19 cellular contexts compared by ENCODE assay signal in the genomic region with DNA sequence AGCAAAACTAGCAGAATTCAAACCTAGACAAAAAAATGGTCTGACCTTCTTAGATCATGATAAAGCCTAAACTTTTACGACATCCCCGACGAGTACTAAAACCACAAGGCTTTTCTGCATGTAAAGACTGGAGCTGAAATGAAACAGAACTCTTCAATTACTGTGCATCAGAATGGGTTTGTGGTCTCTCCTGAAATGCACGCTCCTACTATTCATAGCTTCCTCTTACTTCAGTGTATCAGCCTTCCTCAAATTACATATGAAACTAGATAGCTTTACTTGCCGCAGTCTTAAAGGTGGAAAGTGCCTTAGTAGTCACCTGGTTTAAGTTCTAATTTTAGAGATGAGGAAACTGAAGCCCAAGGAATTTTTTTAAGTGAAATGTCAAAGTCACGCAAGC. TPM values are rescaled to one million over a fixed set of nuclear protein-coding genes. Genes with fewer than 3 reads are reported as not detected.
A peak's percentile ranks its signal among the peaks of the same experiment; 100 is the strongest.
DNase-seq lines count a peak whose midpoint lies in the region; ATAC-seq and TF ChIP-seq lines count a peak whose summit lies in the region.
"Had no signal": no experiment of that assay in that cellular context is flagged by ENCODE, and none has a peak within 500 bp of the region (broad histone marks: within the 10 kb centered on the region; RNA-seq: fewer than 3 reads in every experiment).

No MANE protein-coding gene starts in this region.

- no peak overlapping the region for H3K27ac Mint-ChIP-seq in naive thymus-derived CD8-positive, alpha-beta T cell
- H3K27ac Mint-ChIP-seq: activated CD4-positive, alpha-beta T cell treated with anti-CD3 and anti-CD28 coated beads, Interleukin-2, amount 10 ng/mL, durations not matched to agents 24 days and 14 days; CD8-positive, alpha-beta memory T cell; nephron progenitor cell had no signal

- no peaks in the 10 kb centered on the region for H3K9me3 Mint-ChIP-seq in naive thymus-derived CD8-positive, alpha-beta T cell
- H3K9me3 Mint-ChIP-seq: activated CD4-positive, alpha-beta T cell treated with anti-CD3 and anti-CD28 coated beads, Interleukin-2, amount 10 ng/mL, durations not matched to agents 24 days and 14 days; CD8-positive, alpha-beta memory T cell had no signal

- no peak overlapping the region for H3K4me3 Mint-ChIP-seq in naive thymus-derived CD8-positive, alpha-beta T cell
- H3K4me3 Mint-ChIP-seq: activated CD4-positive, alpha-beta T cell treated with anti-CD3 and anti-CD28 coated beads, Interleukin-2, amount 10 ng/mL, durations not matched to agents 24 days and 14 days; CD8-positive, alpha-beta memory T cell; nephron progenitor cell had no signal

- no peak overlapping the region for H3K27ac ChIP-seq in foreskin keratinocyte
- H3K27ac ChIP-seq in tibial artery = no peak overlapping the region
- H3K27ac ChIP-seq: gastroesophageal sphincter, lower lobe of right lung had no signal

- no peak overlapping the region for H3K4me3 ChIP-seq in tibial artery
- H3K4me3 ChIP-seq: gastroesophageal sphincter, lower lobe of right lung had no signal

- peak; percentile 67 for ATAC-seq in HG02885 (IDR thresholded peaks at IDR 0.05; ENCODE audit: poor library complexity, unreplicated experiment)
- ATAC-seq in foreskin keratinocyte = no peak
- no peak for ATAC-seq in naive thymus-derived CD8-positive, alpha-beta T cell
- ATAC-seq: gastroesophageal sphincter, lower lobe of right lung had no signal

- no peaks in the 10 kb centered on the region for H3K9me3 ChIP-seq in tibial artery
- H3K9me3 ChIP-seq: lower lobe of right lung had no signal

- intact Hi-C loops in tibial artery (cut with DNase I; ENCODE audit: low total_unique reads) = no loop called here

- no peaks in the 10 kb centered on the region for H3K27me3 ChIP-seq in foreskin keratinocyte
- peaks cover 0 to 4% of the 10 kb centered on the region in 2 donors for H3K27me3 ChIP-seq in tibial artery

- peaks cover 16% of the 10 kb centered on the region for H3K4me1 ChIP-seq in foreskin keratinocyte
- H3K4me1 ChIP-seq in tibial artery = no peaks in the 10 kb centered on the region
- H3K4me1 ChIP-seq: gastroesophageal sphincter, lower lobe of right lung had no signal

- no peak for TF ChIP-seq CTCF in foreskin keratinocyte (conservative IDR thresholded peaks at IDR 0.05)
- TF ChIP-seq CTCF in tibial artery (IDR thresholded peaks at IDR 0.05) = no peak

- peaks cover 6 to 27% (median 22%) of the 10 kb centered on the region in 5 donors for H3K27me3 Mint-ChIP-seq in naive thymus-derived CD8-positive, alpha-beta T cell

- DNase-seq in SIG-M5 treated with dmso at 0.1 percent for 504 hours (lab: John Stamatoyannopoulos, UW; ENCODE audit: unreplicated experiment) (peak; percentile 33), SIG-M5 (lab: John Stamatoyannopoulos, UW) (no peak), NOMO-1 (lab: John Stamatoyannopoulos, UW; ENCODE audit: unreplicated experiment in 2 of 2) (peak; percentile 69 to 85), foreskin keratinocyte (peak; percentile 58 to 69), RKO (ENCODE audit: low spot score) (no peak), tibial artery (no peak)
- DNase-seq in naive thymus-derived CD8-positive, alpha-beta T cell = no peak
- DNase-seq: 8988T; activated CD4-positive, alpha-beta T cell treated with anti-CD3 and anti-CD28 coated beads, Interleukin-2, amount 10 ng/mL, durations not matched to agents 24 days and 14 days; CD8-positive, alpha-beta memory T cell; cerebellar nuclear complex; IMR-90; lower lobe of right lung; NCI-H1436 treated with DMSO at 0.1 percent for 48 hours; NCI-H510A treated with DMSO at 0.1 percent for 48 hours; nephron progenitor cell; stimulated activated CD4-positive, alpha-beta T cell treated with anti-CD3 and anti-CD28 coated beads, Interleukin-15, amount 100 ng/mL, for 24 hours had no signal

- no peaks in the 10 kb centered on the region for H3K36me3 Mint-ChIP-seq in naive thymus-derived CD8-positive, alpha-beta T cell
- H3K36me3 Mint-ChIP-seq: CD8-positive, alpha-beta memory T cell had no signal

- no peaks in the 10 kb centered on the region for H3K36me3 ChIP-seq in tibial artery
- H3K36me3 ChIP-seq: gastroesophageal sphincter, lower lobe of right lung had no signal

- H3K4me1 Mint-ChIP-seq in naive thymus-derived CD8-positive, alpha-beta T cell = no peaks in the 10 kb centered on the region
- H3K4me1 Mint-ChIP-seq: activated CD4-positive, alpha-beta T cell treated with anti-CD3 and anti-CD28 coated beads, Interleukin-2, amount 10 ng/mL, durations not matched to agents 24 days and 14 days; CD8-positive, alpha-beta memory T cell; nephron progenitor cell had no signal

- POLR2A ChIA-PET in naive thymus-derived CD8-positive, alpha-beta T cell (lab: Charles Lee) = no interaction called here

RNA-seq across cellular contexts. Expression of gene MED10, which starts 24.6 kb away (rescaled TPM):
- total RNA-seq in foreskin keratinocyte = 21.5 and 22.8 TPM in 2 replicates
- 45.7 and 46.7 TPM in 2 replicates for polyA plus RNA-seq in foreskin keratinocyte
- total RNA-seq in naive thymus-derived CD8-positive, alpha-beta T cell = 10 to 100 TPM; 70.0 to 77.2 TPM
- 100 to 1,000 TPM; 101 to 108 (median 105) TPM for polyA plus RNA-seq in naive thymus-derived CD8-positive, alpha-beta T cell

RNA-seq across cellular contexts. Expression of gene UBE2QL1, which starts 45.7 kb away (rescaled TPM):
- total RNA-seq in foreskin keratinocyte = not detected in 2 replicates
- not detected in 2 replicates for polyA plus RNA-seq in foreskin keratinocyte
- total RNA-seq in naive thymus-derived CD8-positive, alpha-beta T cell = not detected
- not detected for polyA plus RNA-seq in naive thymus-derived CD8-positive, alpha-beta T cell
- total RNA-seq: CD8-positive, alpha-beta memory T cell; IMR-90; lower lobe of right lung had no signal
- polyA plus RNA-seq: CD8-positive, alpha-beta memory T cell; IMR-90 had no signal

Comparison
In these comparisons a context has a peak if more than half of its experiments do, and no peak if none do; other contexts are left out.
1. DNase-seq: peak in SIG-M5 treated with dmso at 0.1 percent for 504 hours (single experiment), NOMO-1 (2 of 2) and foreskin keratinocyte (2 of 2); none in SIG-M5 (single experiment), naive thymus-derived CD8-positive, alpha-beta T cell (0 of 10), RKO (single experiment) and tibial artery (0 of 2).